In genomic region chr9:130927995-130928900, GRCh38 we compare ENCODE assay signal across 1 cellular context.
TF ChIP-seq lines count a peak whose summit lies in the region.

No MANE protein-coding gene starts in this region.

TF ChIP-seq in GM23338, 12 proteins besides CTCF, POLR2A, EP300 and RAD21 (continued from another document):
- TF ChIP-seq ETS1 (IDR thresholded peaks at IDR 0.05) = no peak
- TF ChIP-seq EZH2phosphoT487 (IDR thresholded peaks at IDR 0.05; ENCODE audit: unreplicated experiment) = no peak
- TF ChIP-seq, protein P1, sequence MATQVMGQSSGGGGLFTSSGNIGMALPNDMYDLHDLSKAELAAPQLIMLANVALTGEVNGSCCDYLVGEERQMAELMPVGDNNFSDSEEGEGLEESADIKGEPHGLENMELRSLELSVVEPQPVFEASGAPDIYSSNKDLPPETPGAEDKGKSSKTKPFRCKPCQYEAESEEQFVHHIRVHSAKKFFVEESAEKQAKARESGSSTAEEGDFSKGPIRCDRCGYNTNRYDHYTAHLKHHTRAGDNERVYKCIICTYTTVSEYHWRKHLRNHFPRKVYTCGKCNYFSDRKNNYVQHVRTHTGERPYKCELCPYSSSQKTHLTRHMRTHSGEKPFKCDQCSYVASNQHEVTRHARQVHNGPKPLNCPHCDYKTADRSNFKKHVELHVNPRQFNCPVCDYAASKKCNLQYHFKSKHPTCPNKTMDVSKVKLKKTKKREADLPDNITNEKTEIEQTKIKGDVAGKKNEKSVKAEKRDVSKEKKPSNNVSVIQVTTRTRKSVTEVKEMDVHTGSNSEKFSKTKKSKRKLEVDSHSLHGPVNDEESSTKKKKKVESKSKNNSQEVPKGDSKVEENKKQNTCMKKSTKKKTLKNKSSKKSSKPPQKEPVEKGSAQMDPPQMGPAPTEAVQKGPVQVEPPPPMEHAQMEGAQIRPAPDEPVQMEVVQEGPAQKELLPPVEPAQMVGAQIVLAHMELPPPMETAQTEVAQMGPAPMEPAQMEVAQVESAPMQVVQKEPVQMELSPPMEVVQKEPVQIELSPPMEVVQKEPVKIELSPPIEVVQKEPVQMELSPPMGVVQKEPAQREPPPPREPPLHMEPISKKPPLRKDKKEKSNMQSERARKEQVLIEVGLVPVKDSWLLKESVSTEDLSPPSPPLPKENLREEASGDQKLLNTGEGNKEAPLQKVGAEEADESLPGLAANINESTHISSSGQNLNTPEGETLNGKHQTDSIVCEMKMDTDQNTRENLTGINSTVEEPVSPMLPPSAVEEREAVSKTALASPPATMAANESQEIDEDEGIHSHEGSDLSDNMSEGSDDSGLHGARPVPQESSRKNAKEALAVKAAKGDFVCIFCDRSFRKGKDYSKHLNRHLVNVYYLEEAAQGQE (IDR thresholded peaks at IDR 0.05; ENCODE audit: unreplicated experiment) = no peak
- no peak for TF ChIP-seq JUNB (IDR thresholded peaks at IDR 0.05; ENCODE audit: unreplicated experiment)
- TF ChIP-seq ZNF331 (CRISPR knock-in tag; IDR thresholded peaks at IDR 0.05; ENCODE audit: low read depth) = no peak
